In genomic region chr15:38130739-38131498, GRCh38 we compare ENCODE assay signal across 8 cellular contexts.
DNase-seq lines count a peak whose midpoint lies in the region; ATAC-seq and TF ChIP-seq lines count a peak whose summit lies in the region.

No MANE protein-coding gene starts in this region.

- no peaks in the 10 kb centered on the region for H3K36me3 Mint-ChIP-seq in Calu3 (ENCODE audit: insufficient read depth, unreplicated experiment)

- H3K4me1 ChIP-seq in fibroblast of lung (ENCODE audit: control insufficient read depth, extremely low read depth, insufficient read depth, low read length): peaks cover 17% of the 10 kb centered on the region

- peak overlapping the region; percentile 46 for H3K9ac ChIP-seq in fibroblast of lung (ENCODE audit: insufficient read depth, low read length)

- peak; percentile 61 for ATAC-seq in HG02759 (IDR thresholded peaks at IDR 0.05; ENCODE audit: unreplicated experiment)
- no peak for ATAC-seq in stimulated activated naive CD8-positive, alpha-beta T cell treated with anti-CD3 and anti-CD28 coated beads, Interleukin-15, Interleukin-2, amounts not matched to agents 100 U/mL and 50 U/mL, for 24 hours

- BruUV-seq in Calu3 (replicated peaks; lab: Mats Ljungman, UMichigan): no TSS peak

- no peaks in the 10 kb centered on the region for H3K27me3 Mint-ChIP-seq in Calu3 (ENCODE audit: unreplicated experiment)

- no peaks in the 10 kb centered on the region for H3K9me3 ChIP-seq in fibroblast of lung (ENCODE audit: control insufficient read depth, insufficient read depth, low read depth, low read length)

- no peaks in the 10 kb centered on the region for H4K20me1 ChIP-seq in fibroblast of lung (ENCODE audit: control insufficient read depth, extremely low read depth, insufficient read depth, low read length)

- no peak overlapping the region for H3K27ac Mint-ChIP-seq in Calu3 (ENCODE audit: unreplicated experiment)

- H3K27ac ChIP-seq in RWPE1 (peak overlapping the region; percentile 93), fibroblast of lung (ENCODE audit: insufficient read depth, low read length) (peak overlapping the region; percentile 93)

- H3K79me2 ChIP-seq in fibroblast of lung (ENCODE audit: control insufficient read depth, insufficient read depth, low read length): no peaks in the 10 kb centered on the region

- peak overlapping the region; percentile 25 to 55 (median 40) for H3K4me3 ChIP-seq in fibroblast of lung (replicated peaks in 1 of 4; ENCODE audit: control extremely low read depth in 1 of 4, insufficient read depth in 1 of 4, low read depth in 3 of 4, low read length in 4 of 4)

- peak overlapping the region; percentile 79 for H3K4me2 ChIP-seq in fibroblast of lung (ENCODE audit: extremely low read depth, insufficient read depth, low read length)

- POLR2A ChIA-PET in RWPE1 (lab: Yijun Ruan, JAX; ENCODE audit: low non-redundant PET): no interaction called here

- CTCF ChIA-PET in RWPE1 (lab: Yijun Ruan, JAX): interaction anchor here (0.6 to 0.7 kb wide), 3 partner anchors 23 to 624 kb away, joined by 3 to 4 read pairs (median 3); no protein-coding TSS in a partner anchor
- CTCF ChIA-PET in Calu3 (lab: Charles Lee): interaction anchor here (0.7 kb wide), 1 partner anchor 552 kb away, joined by 6 read pairs; no protein-coding TSS in a partner anchor

- H3K36me3 ChIP-seq in fibroblast of lung (ENCODE audit: control insufficient read depth, insufficient read depth, low read length): no peaks in the 10 kb centered on the region

- intact Hi-C loops in Calu3 (cut with micrococcal nuclease; ENCODE audit: unreplicated experiment): no loop called here

- DNase-seq in GF-D8 (lab: John Stamatoyannopoulos, UW) (peak; percentile 54), RWPE1 (ENCODE audit: low spot score) (peak; percentile 76), fibroblast of lung (ENCODE audit: low read depth in 2 of 2) (peak; percentile 97 to 99), nucleus accumbens (lab: John Stamatoyannopoulos, UW) (peak in 41 of 56 donors; percentile 3 to 60 (median 27)), Calu3 (no peak), NCI-H2171 treated with DMSO at 0.1 percent for 48 hours (lab: John Stamatoyannopoulos, UW) (no peak)
- DNase-seq in stimulated activated naive CD8-positive, alpha-beta T cell treated with anti-CD3 and anti-CD28 coated beads, Interleukin-15, Interleukin-2, amounts not matched to agents 100 U/mL and 50 U/mL, for 24 hours: no peak

- H3K4me3 Mint-ChIP-seq in Calu3 (ENCODE audit: low read depth, unreplicated experiment): no peak overlapping the region

- no peaks in the 10 kb centered on the region for H3K27me3 ChIP-seq in fibroblast of lung (ENCODE audit: control insufficient read depth, insufficient read depth, low read length)

- TF ChIP-seq CTCF in RWPE1 (conservative IDR thresholded peaks at IDR 0.05; ENCODE audit: low read depth) (no peak), fibroblast of lung (conservative IDR thresholded peaks at IDR 0.05 in 1 of 2, IDR thresholded peaks at IDR 0.05 in 1 of 2; ENCODE audit: low read depth in 1 of 2, low read length in 2 of 2) (no peak), Calu3 (IDR thresholded peaks at IDR 0.05; ENCODE audit: unreplicated experiment) (no peak)

- no peaks in the 10 kb centered on the region for H3K9me3 Mint-ChIP-seq in Calu3 (ENCODE audit: low read depth, unreplicated experiment)

- H2AFZ ChIP-seq in fibroblast of lung (ENCODE audit: low read length): no peak overlapping the region

- H3K4me1 Mint-ChIP-seq in Calu3 (ENCODE audit: low read depth, unreplicated experiment): no peaks in the 10 kb centered on the region

Comparison
In these comparisons a context has a peak if more than half of its experiments do, and no peak if none do; other contexts are left out.
1. DNase-seq: peak in GF-D8 (single experiment), RWPE1 (single experiment), fibroblast of lung (2 of 2) and nucleus accumbens (41 of 56); none in stimulated activated naive CD8-positive, alpha-beta T cell treated with anti-CD3 and anti-CD28 coated beads, Interleukin-15, Interleukin-2, amounts not matched to agents 100 U/mL and 50 U/mL, for 24 hours (single experiment), Calu3 (single experiment) and NCI-H2171 treated with DMSO at 0.1 percent for 48 hours (single experiment).